Comparison of ENCODE assay signal across 9 cellular contexts in genomic region chr11:65491163-65491465, GRCh38. TPM values are rescaled to one million over a fixed set of nuclear protein-coding genes. Genes with fewer than 3 reads are reported as not detected.
DNase-seq lines count a peak whose midpoint lies in the region; ATAC-seq and TF ChIP-seq lines count a peak whose summit lies in the region.
"Had no signal": no experiment of that assay in that cellular context is flagged by ENCODE, and none has a peak within 500 bp of the region (broad histone marks: within the 10 kb centered on the region; RNA-seq: fewer than 3 reads in every experiment).

No MANE protein-coding gene starts in this region.

- H3K27ac ChIP-seq in VCaP (peak overlapping the region; percentile 100), gastrocnemius medialis (peak overlapping the region; percentile 93 to 99 (median 94))

- H3K4me1 ChIP-seq in gastrocnemius medialis: peaks cover 85 to 95% of the 10 kb centered on the region in 2 donors

- in situ Hi-C loops in gastrocnemius medialis (cut with MboI; ENCODE audit: low sequenced_read_pairs in 4 of 4): no loop called here

- H3K9me3 ChIP-seq in gastrocnemius medialis: no peaks in the 10 kb centered on the region

- intact Hi-C loops in left ventricle myocardium superior (cut with micrococcal nuclease): no loop called here
- intact Hi-C loops in gastrocnemius medialis (cut with DNase I; ENCODE audit: low total_unique reads): no loop called here

- H3K36me3 ChIP-seq in gastrocnemius medialis: no peaks in the 10 kb centered on the region

- no peak for TF ChIP-seq CTCF in VCaP (conservative IDR thresholded peaks at IDR 0.05)
- no peak for TF ChIP-seq CTCF in gastrocnemius medialis (IDR thresholded peaks at IDR 0.05 in 4 of 5, conservative IDR thresholded peaks at IDR 0.05 in 1 of 5)

- no peak for TF ChIP-seq POLR2A in gastrocnemius medialis (IDR thresholded peaks at IDR 0.05)

- DNase-seq in EL (peak; percentile 30), left ventricle myocardium superior (peak; percentile 30), gastrocnemius medialis (peak in 1 of 2 donors; percentile 28), germinal center (ENCODE audit: low spot score) (no peak)
- DNase-seq: DND-41 had no signal

- ATAC-seq in left ventricle myocardium superior (no peak), gastrocnemius medialis (no peak), HG02798 (IDR thresholded peaks at IDR 0.05; ENCODE audit: poor library complexity, unreplicated experiment) (no peak), GM21381 (IDR thresholded peaks at IDR 0.05; ENCODE audit: unreplicated experiment) (no peak), GM19397 (IDR thresholded peaks at IDR 0.05; ENCODE audit: unreplicated experiment) (no peak)

- H3K27me3 ChIP-seq in gastrocnemius medialis: no peaks in the 10 kb centered on the region

- no peak overlapping the region for H3K4me3 ChIP-seq in gastrocnemius medialis

RNA-seq across cellular contexts. Expression of gene MALAT1, which starts 7.7 kb away (rescaled TPM):
- total RNA-seq in left ventricle myocardium superior (7,191 TPM), gastrocnemius medialis (1,000 to 10,000 TPM in 3 of 4 donors, 100 to 1,000 TPM in 1; 874 to 6,745 (median 1,938) TPM)

RNA-seq across cellular contexts. Expression of gene SCYL1, which starts 33.8 kb away (rescaled TPM):
- total RNA-seq in left ventricle myocardium superior: 60.4 TPM
- total RNA-seq in gastrocnemius medialis: 100 to 1,000 TPM; 120 to 162 (median 133) TPM
